ENCODE assay signal across 12 cellular contexts in the genomic region with DNA sequence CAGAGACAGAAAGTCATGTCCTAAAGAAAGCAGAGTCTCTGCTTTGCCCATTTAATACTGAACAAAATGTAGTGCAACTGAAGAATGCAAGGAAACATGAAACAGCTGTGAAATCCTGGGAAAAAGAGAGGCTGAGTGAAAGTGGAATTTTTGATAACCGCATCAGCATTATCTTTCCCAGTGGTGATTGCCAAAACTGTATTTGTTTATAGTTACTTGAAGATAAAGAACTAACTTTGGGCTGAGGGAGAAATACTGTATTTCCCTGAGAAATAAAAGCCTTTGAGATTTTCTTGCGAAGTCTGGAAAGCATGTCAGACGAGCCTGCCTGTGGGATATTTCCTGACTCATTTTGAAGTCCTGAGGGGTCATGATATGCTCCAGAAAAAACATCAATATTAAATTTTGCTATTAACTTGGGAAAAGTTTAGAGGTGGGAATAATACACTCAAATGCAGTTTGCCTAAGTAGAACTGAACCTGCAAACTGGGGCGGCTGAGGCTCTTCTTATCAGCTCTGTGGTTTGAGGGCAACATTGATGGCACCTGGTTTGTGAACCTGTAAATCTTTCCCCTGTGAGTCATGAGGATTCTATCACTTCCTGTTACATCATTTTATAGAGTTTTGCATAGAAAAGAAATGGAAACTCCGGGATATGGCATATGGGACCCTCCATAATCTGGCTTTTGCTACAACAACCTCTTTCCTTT.
DNase-seq lines count a peak whose midpoint lies in the region; TF ChIP-seq lines count a peak whose summit lies in the region.
"Had no signal": no experiment of that assay in that cellular context is flagged by ENCODE, and none has a peak within 500 bp of the region (broad histone marks: within the 10 kb centered on the region; RNA-seq: fewer than 3 reads in every experiment).

No MANE protein-coding gene starts in this region.

- H3K9me3 Mint-ChIP-seq in nephron progenitor cell: peaks cover 3% of the 10 kb centered on the region

- no peaks in the 10 kb centered on the region for H3K36me3 Mint-ChIP-seq in nephron progenitor cell (ENCODE audit: low read depth)
- H3K36me3 Mint-ChIP-seq: CD4-positive, CD25-positive, alpha-beta regulatory T cell; memory B cell had no signal

- peaks cover 18% of the 10 kb centered on the region for H3K4me1 Mint-ChIP-seq in nephron progenitor cell
- H3K4me1 Mint-ChIP-seq: CD4-positive, CD25-positive, alpha-beta regulatory T cell; memory B cell had no signal

- no peak overlapping the region for H3K9ac ChIP-seq in SK-N-SH

- no peaks in the 10 kb centered on the region for H3K79me2 ChIP-seq in SK-N-SH (ENCODE audit: insufficient read depth)

- no peaks in the 10 kb centered on the region for H3K9me3 ChIP-seq in SK-N-SH
- H3K9me3 ChIP-seq: gastroesophageal sphincter, psoas muscle had no signal

- TF ChIP-seq EP300 in SK-N-SH (IDR thresholded peaks at IDR 0.05; ENCODE audit: borderline replicate concordance in 1 of 2, low read depth in 1 of 2, low read length in 1 of 2): no peak

- H3K4me2 ChIP-seq in SK-N-SH: no peak overlapping the region

- no peaks in the 10 kb centered on the region for H3K36me3 ChIP-seq in SK-N-SH (replicated peaks in 1 of 2; ENCODE audit: control insufficient read depth in 1 of 2, insufficient read depth in 2 of 2, low read length in 1 of 2)
- H3K36me3 ChIP-seq: gastroesophageal sphincter had no signal

- POLR2A ChIA-PET in SK-N-SH (lab: Yijun Ruan, JAX): no interaction called here

- CTCF ChIA-PET in SK-N-SH (lab: Yijun Ruan, JAX): no interaction called here

- peak; percentile 32 for DNase-seq in AG09319 (ENCODE audit: extremely low read depth, low read depth)
- peak; percentile 21 for DNase-seq in HuH-7.5 (ENCODE audit: low spot score)
- peak; percentile 53 for DNase-seq in dermis blood vessel endothelial cell
- peak; percentile 49 to 67 for DNase-seq in lung microvascular endothelial cell (ENCODE audit: low read depth in 2 of 2)
- DNase-seq in nephron progenitor cell: no peak
- DNase-seq in NOMO-1 (lab: John Stamatoyannopoulos, UW; ENCODE audit: unreplicated experiment in 2 of 2): no peak
- no peak for DNase-seq in SK-N-SH
- no peak for DNase-seq in NCI-H526 (lab: John Stamatoyannopoulos, UW)
- DNase-seq: CD4-positive, CD25-positive, alpha-beta regulatory T cell; psoas muscle had no signal

- no peaks in the 10 kb centered on the region for H3K27me3 ChIP-seq in SK-N-SH (ENCODE audit: insufficient read depth)
- H3K27me3 ChIP-seq: gastroesophageal sphincter had no signal

- no peaks in the 10 kb centered on the region for H3K4me1 ChIP-seq in SK-N-SH (ENCODE audit: control insufficient read depth in 1 of 2, insufficient read depth in 2 of 2, low read depth in 1 of 2, low read length in 1 of 2)
- H3K4me1 ChIP-seq: gastroesophageal sphincter, psoas muscle had no signal

- no peak overlapping the region for H3K4me3 Mint-ChIP-seq in nephron progenitor cell
- H3K4me3 Mint-ChIP-seq: CD4-positive, CD25-positive, alpha-beta regulatory T cell; memory B cell had no signal

- no peaks in the 10 kb centered on the region for H3F3A ChIP-seq in SK-N-SH (replicated peaks; ENCODE audit: insufficient read depth)

- no peak overlapping the region for H3K4me3 ChIP-seq in SK-N-SH (ENCODE audit: low read depth in 2 of 2, low read length in 1 of 2)
- H3K4me3 ChIP-seq: gastroesophageal sphincter, psoas muscle had no signal

- TF ChIP-seq CTCF in AG09319 (IDR thresholded peaks at IDR 0.05; ENCODE audit: low read depth, low read length) (no peak), nephron progenitor cell (IDR thresholded peaks at IDR 0.05) (no peak), SK-N-SH (IDR thresholded peaks at IDR 0.05) (no peak)

- no peak overlapping the region for H2AFZ ChIP-seq in SK-N-SH (ENCODE audit: low read depth)

- H3K27ac ChIP-seq in SK-N-SH (ENCODE audit: low read depth in 2 of 2, low read length in 1 of 2): no peak overlapping the region
- H3K27ac ChIP-seq: gastroesophageal sphincter, psoas muscle had no signal

- no peak overlapping the region for H3K27ac Mint-ChIP-seq in nephron progenitor cell
- H3K27ac Mint-ChIP-seq: CD4-positive, CD25-positive, alpha-beta regulatory T cell; memory B cell had no signal

- WGBS in SK-N-SH (ENCODE audit: low lambda C conversion rate): 11% methylated on average over 5 of the region's 5 CpGs

- H3K9me2 ChIP-seq in SK-N-SH: no peaks in the 10 kb centered on the region

- no peaks in the 10 kb centered on the region for H4K20me1 ChIP-seq in SK-N-SH (ENCODE audit: insufficient read depth)

- peaks cover 5% of the 10 kb centered on the region for H3K27me3 Mint-ChIP-seq in nephron progenitor cell (ENCODE audit: low read depth, poor library complexity)
- H3K27me3 Mint-ChIP-seq: memory B cell had no signal

- TF ChIP-seq RAD21 in SK-N-SH (IDR thresholded peaks at IDR 0.05; ENCODE audit: low read length): no peak

TF ChIP-seq in SK-N-SH, 30 proteins besides CTCF, POLR2A, EP300 and RAD21:
- TF ChIP-seq MXI1 (IDR thresholded peaks at IDR 0.05; ENCODE audit: low read depth, low read length) (no peak), EZH2phosphoT487 (IDR thresholded peaks at IDR 0.05; ENCODE audit: borderline replicate concordance, low read depth) (no peak), TCF12 (IDR thresholded peaks at IDR 0.05) (no peak), YY1 (IDR thresholded peaks at IDR 0.05; ENCODE audit: low read depth) (no peak)
TF ChIP-seq in SK-N-SH: peak in this region for 0.

Comparison
In these comparisons a context has a peak if more than half of its experiments do, and no peak if none do; other contexts are left out.
1. DNase-seq: peak in AG09319 (single experiment), HuH-7.5 (single experiment), dermis blood vessel endothelial cell (single experiment) and lung microvascular endothelial cell (2 of 2); none in nephron progenitor cell (single experiment), NOMO-1 (0 of 2), SK-N-SH (single experiment) and NCI-H526 (0 of 2).